29 cellular contexts compared by ENCODE assay signal in the genomic region with DNA sequence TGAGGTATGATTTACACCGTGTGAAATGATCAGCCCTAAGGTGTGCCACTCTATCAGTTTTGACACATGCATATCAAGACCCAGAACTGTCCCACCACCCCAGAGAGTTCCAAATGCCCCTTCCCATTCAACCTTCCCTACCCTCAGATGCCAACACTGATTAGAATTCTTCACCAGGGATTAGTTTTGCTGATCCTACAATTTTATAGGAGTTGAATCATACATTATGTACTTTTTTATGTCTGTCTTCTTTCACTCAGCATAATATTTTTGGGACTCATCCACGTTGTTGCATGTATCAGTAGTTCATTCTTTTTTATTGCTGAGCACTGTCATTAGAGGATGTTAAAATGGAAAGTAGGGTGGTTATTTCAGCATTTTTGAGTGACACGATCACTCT.
"Had no signal": no experiment of that assay in that cellular context is flagged by ENCODE, and none has a peak within 500 bp of the region (broad histone marks: within the 10 kb centered on the region; RNA-seq: fewer than 3 reads in every experiment).

No MANE protein-coding gene starts in this region.

- DNase-seq: stimulated activated CD4-positive, alpha-beta T cell treated with anti-CD3 and anti-CD28 coated beads, Interleukin-2, amount 100 ng/mL, for 48 hours; stimulated activated CD4-positive, alpha-beta T cell treated with anti-CD3 and anti-CD28 coated beads, Interleukin-4, amount 100 ng/mL, for 1 hour; stimulated activated CD4-positive, alpha-beta T cell treated with anti-CD3 and anti-CD28 coated beads, Interleukin-4, amount 100 ng/mL, for 24 hours; stimulated activated CD4-positive, alpha-beta T cell treated with anti-CD3 and anti-CD28 coated beads, Interleukin-4, amount 100 ng/mL, for 4 hours; stimulated activated CD8-positive, alpha-beta memory T cell treated with anti-CD3 and anti-CD28 coated beads, Interleukin-4, amount 100 ng/mL, for 48 hours; stimulated activated naive B cell treated with anti-CD40 and anti-IgM and Interleukin-4, amounts not matched to agents 10 μg/mL and 1 μg/mL and 100 μg/mL, for 72 hours; stimulated activated naive CD4-positive, alpha-beta T cell; stimulated activated naive CD4-positive, alpha-beta T cell treated with Interleukin-2 at 50 U/mL for 16 hours; stimulated activated naive CD8-positive, alpha-beta T cell treated with anti-CD3 and anti-CD28 coated beads, Interleukin-15, amount 100 ng/mL, for 72 hours; stimulated activated naive CD8-positive, alpha-beta T cell treated with anti-CD3 and anti-CD28 coated beads, Interleukin-15, Interleukin-2, amounts not matched to agents 100 U/mL and 50 U/mL, for 24 hours; stomach; substantia nigra; thyroid gland; tibial artery; transverse colon; trophoblast cell; upper lobe of left lung; upper lobe of right lung; uterus had no signal

- H3K4me3 ChIP-seq: stomach, suprapubic skin, testis, thoracic aorta, thyroid gland, tibial artery, tibial nerve, transverse colon, upper lobe of left lung, upper lobe of right lung, uterus, vagina had no signal

- H3K36me3 ChIP-seq: stomach, suprapubic skin, thoracic aorta, thyroid gland, tibial artery, tibial nerve, transverse colon, upper lobe of left lung, upper lobe of right lung, uterus, vagina had no signal

- H3K27ac Mint-ChIP-seq: stimulated activated effector memory CD8-positive, alpha-beta T cell treated with anti-CD3 and anti-CD28 coated beads, Interleukin-12 subunit alpha, Interleukin-12 subunit beta, amount 100 ng/mL, for 72 hours; stimulated activated memory B cell treated with anti-CD40 and anti-IgM and Interleukin-4, amounts not matched to agents 10 μg/mL and 1 μg/mL and 100 μg/mL, for 72 hours; stimulated activated naive B cell treated with anti-CD40 and anti-IgM and Interleukin-4, amounts not matched to agents 10 μg/mL and 1 μg/mL and 100 μg/mL, for 72 hours; stimulated activated naive CD8-positive, alpha-beta T cell treated with anti-CD3 and anti-CD28 coated beads, Interleukin-15, amount 100 ng/mL, for 72 hours; stimulated activated naive CD8-positive, alpha-beta T cell treated with anti-CD3 and anti-CD28 coated beads, Interleukin-15, Interleukin-2, amounts not matched to agents 100 ng/mL and 50 ng/mL, for 24 hours; type B pancreatic cell had no signal

- H3K4me3 Mint-ChIP-seq: stimulated activated effector memory CD8-positive, alpha-beta T cell treated with anti-CD3 and anti-CD28 coated beads, Interleukin-12 subunit alpha, Interleukin-12 subunit beta, amount 100 ng/mL, for 72 hours; stimulated activated memory B cell treated with anti-CD40 and anti-IgM and Interleukin-4, amounts not matched to agents 10 μg/mL and 1 μg/mL and 100 μg/mL, for 72 hours; stimulated activated naive B cell treated with anti-CD40 and anti-IgM and Interleukin-4, amounts not matched to agents 10 μg/mL and 1 μg/mL and 100 μg/mL, for 72 hours; stimulated activated naive CD8-positive, alpha-beta T cell treated with anti-CD3 and anti-CD28 coated beads, Interleukin-15, amount 100 ng/mL, for 72 hours; stimulated activated naive CD8-positive, alpha-beta T cell treated with anti-CD3 and anti-CD28 coated beads, Interleukin-15, Interleukin-2, amounts not matched to agents 100 ng/mL and 50 ng/mL, for 24 hours; type B pancreatic cell had no signal

- H3K27me3 Mint-ChIP-seq: stimulated activated naive CD8-positive, alpha-beta T cell treated with anti-CD3 and anti-CD28 coated beads, Interleukin-15, amount 100 ng/mL, for 72 hours had no signal

- H3K27ac ChIP-seq: stomach, suprapubic skin, testis, thoracic aorta, thyroid gland, tibial artery, tibial nerve, transverse colon, upper lobe of left lung, upper lobe of right lung, uterus, vagina had no signal

- ATAC-seq: stimulated activated effector memory CD8-positive, alpha-beta T cell treated with anti-CD3 and anti-CD28 coated beads, Interleukin-12 subunit alpha, Interleukin-12 subunit beta, amount 100 ng/mL, for 72 hours; stimulated activated memory B cell treated with anti-CD40 and anti-IgM and Interleukin-4, amounts not matched to agents 10 μg/mL and 1 μg/mL and 100 μg/mL, for 72 hours; stimulated activated naive B cell treated with anti-CD40 and anti-IgM and Interleukin-4, amounts not matched to agents 10 μg/mL and 1 μg/mL and 100 μg/mL, for 72 hours; stimulated activated naive CD8-positive, alpha-beta T cell treated with anti-CD3 and anti-CD28 coated beads, Interleukin-15, amount 100 ng/mL, for 72 hours; stimulated activated naive CD8-positive, alpha-beta T cell treated with anti-CD3 and anti-CD28 coated beads, Interleukin-15, Interleukin-2, amounts not matched to agents 100 U/mL and 50 U/mL, for 24 hours; upper lobe of right lung had no signal

- H3K36me3 Mint-ChIP-seq: stimulated activated effector memory CD8-positive, alpha-beta T cell treated with anti-CD3 and anti-CD28 coated beads, Interleukin-12 subunit alpha, Interleukin-12 subunit beta, amount 100 ng/mL, for 72 hours; stimulated activated memory B cell treated with anti-CD40 and anti-IgM and Interleukin-4, amounts not matched to agents 10 μg/mL and 1 μg/mL and 100 μg/mL, for 72 hours; stimulated activated naive B cell treated with anti-CD40 and anti-IgM and Interleukin-4, amounts not matched to agents 10 μg/mL and 1 μg/mL and 100 μg/mL, for 72 hours; type B pancreatic cell had no signal

- H3K4me1 ChIP-seq: suprapubic skin, thyroid gland, tibial artery, tibial nerve, transverse colon, upper lobe of left lung, upper lobe of right lung, uterus, vagina had no signal

- H3K4me1 Mint-ChIP-seq: stimulated activated effector memory CD8-positive, alpha-beta T cell treated with anti-CD3 and anti-CD28 coated beads, Interleukin-12 subunit alpha, Interleukin-12 subunit beta, amount 100 ng/mL, for 72 hours; stimulated activated memory B cell treated with anti-CD40 and anti-IgM and Interleukin-4, amounts not matched to agents 10 μg/mL and 1 μg/mL and 100 μg/mL, for 72 hours; stimulated activated naive B cell treated with anti-CD40 and anti-IgM and Interleukin-4, amounts not matched to agents 10 μg/mL and 1 μg/mL and 100 μg/mL, for 72 hours; stimulated activated naive CD8-positive, alpha-beta T cell treated with anti-CD3 and anti-CD28 coated beads, Interleukin-15, amount 100 ng/mL, for 72 hours had no signal

- H3K9me3 ChIP-seq: stomach, suprapubic skin, testis, thyroid gland, tibial artery, transverse colon, upper lobe of left lung, upper lobe of right lung, uterus had no signal

- H3K27me3 ChIP-seq: testis, thyroid gland, tibial artery, tibial nerve, transverse colon, upper lobe of left lung, uterus, vagina had no signal

- FAIRE-seq: urothelium cell line had no signal

- H3K9me3 Mint-ChIP-seq: stimulated activated effector memory CD8-positive, alpha-beta T cell treated with anti-CD3 and anti-CD28 coated beads, Interleukin-12 subunit alpha, Interleukin-12 subunit beta, amount 100 ng/mL, for 72 hours; stimulated activated memory B cell treated with anti-CD40 and anti-IgM and Interleukin-4, amounts not matched to agents 10 μg/mL and 1 μg/mL and 100 μg/mL, for 72 hours; stimulated activated naive B cell treated with anti-CD40 and anti-IgM and Interleukin-4, amounts not matched to agents 10 μg/mL and 1 μg/mL and 100 μg/mL, for 72 hours; stimulated activated naive CD8-positive, alpha-beta T cell treated with anti-CD3 and anti-CD28 coated beads, Interleukin-15, amount 100 ng/mL, for 72 hours; stimulated activated naive CD8-positive, alpha-beta T cell treated with anti-CD3 and anti-CD28 coated beads, Interleukin-15, Interleukin-2, amounts not matched to agents 100 ng/mL and 50 ng/mL, for 24 hours; type B pancreatic cell had no signal
